In genomic region chr2:219112651-219113338, GRCh38 we compare ENCODE assay signal across 22 cellular contexts. TPM values are rescaled to one million over a fixed set of nuclear protein-coding genes. Genes with fewer than 3 reads are reported as not detected.
"Had no signal": no experiment of that assay in that cellular context is flagged by ENCODE, and none has a peak within 500 bp of the region (broad histone marks: within the 10 kb centered on the region; RNA-seq: fewer than 3 reads in every experiment).

No MANE protein-coding gene starts in this region.

- H3K27me3 ChIP-seq: body of pancreas had no signal

- H3K27ac Mint-ChIP-seq: activated CD8-positive, alpha-beta memory T cell treated with anti-CD3 and anti-CD28 coated beads, Interleukin-2, amount 10 ng/mL, durations not matched to agents 7 days and 5 days; endodermal cell; mesothelial cell of epicardium had no signal

- H3K4me3 ChIP-seq: body of pancreas, lung, thoracic aorta had no signal

- ATAC-seq: activated CD4-positive, CD25-positive, alpha-beta regulatory T cell treated with anti-CD3 and anti-CD28 coated beads, Interleukin-2, amount 50 U/mL, for 24 hours; activated CD8-positive, alpha-beta memory T cell treated with anti-CD3 and anti-CD28 coated beads, Interleukin-2, amount 10 ng/mL, durations not matched to agents 7 days and 5 days; body of pancreas; SK-N-SH treated with all-trans-retinoic acid at 6 μM for 48 hours had no signal

- H3K27me3 Mint-ChIP-seq: activated CD8-positive, alpha-beta memory T cell treated with anti-CD3 and anti-CD28 coated beads, Interleukin-2, amount 10 ng/mL, durations not matched to agents 7 days and 5 days had no signal

- H3K9me3 ChIP-seq: body of pancreas, thoracic aorta had no signal

- DNase-seq: activated CD4-positive, alpha-beta T cell treated with anti-CD3 and anti-CD28 coated beads, Interleukin-2, amount 50 U/mL, for 48 hours; activated CD8-positive, alpha-beta memory T cell treated with anti-CD3 and anti-CD28 coated beads, Interleukin-2, amount 10 ng/mL, durations not matched to agents 7 days and 5 days; activated gamma-delta T cell treated with Interleukin-2 at 50 U/mL for 16 hours; body of pancreas; endodermal cell; foreskin fibroblast; hypothalamus; occipital lobe; posterior cingulate gyrus; SIG-M5; T1000 had no signal

- H3K36me3 ChIP-seq: thoracic aorta had no signal

- H3K27ac ChIP-seq: body of pancreas, epithelial cell of prostate, thoracic aorta had no signal

- H3K4me3 Mint-ChIP-seq: activated CD8-positive, alpha-beta memory T cell treated with anti-CD3 and anti-CD28 coated beads, Interleukin-2, amount 10 ng/mL, durations not matched to agents 7 days and 5 days; endodermal cell; mesothelial cell of epicardium had no signal

- H3K9me3 Mint-ChIP-seq: endodermal cell, mesothelial cell of epicardium had no signal

RNA-seq across cellular contexts. Expression of gene IHH, which starts 52.1 kb away (rescaled TPM):
- total RNA-seq: activated CD8-positive, alpha-beta memory T cell treated with anti-CD3 and anti-CD28 coated beads, Interleukin-2, amount 10 ng/mL, durations not matched to agents 7 days and 5 days; cardiac septum; skeletal muscle tissue; ureter had no signal
- polyA plus RNA-seq: keratinocyte, neural cell had no signal
